9 cellular contexts compared by ENCODE assay signal in the genomic region with DNA sequence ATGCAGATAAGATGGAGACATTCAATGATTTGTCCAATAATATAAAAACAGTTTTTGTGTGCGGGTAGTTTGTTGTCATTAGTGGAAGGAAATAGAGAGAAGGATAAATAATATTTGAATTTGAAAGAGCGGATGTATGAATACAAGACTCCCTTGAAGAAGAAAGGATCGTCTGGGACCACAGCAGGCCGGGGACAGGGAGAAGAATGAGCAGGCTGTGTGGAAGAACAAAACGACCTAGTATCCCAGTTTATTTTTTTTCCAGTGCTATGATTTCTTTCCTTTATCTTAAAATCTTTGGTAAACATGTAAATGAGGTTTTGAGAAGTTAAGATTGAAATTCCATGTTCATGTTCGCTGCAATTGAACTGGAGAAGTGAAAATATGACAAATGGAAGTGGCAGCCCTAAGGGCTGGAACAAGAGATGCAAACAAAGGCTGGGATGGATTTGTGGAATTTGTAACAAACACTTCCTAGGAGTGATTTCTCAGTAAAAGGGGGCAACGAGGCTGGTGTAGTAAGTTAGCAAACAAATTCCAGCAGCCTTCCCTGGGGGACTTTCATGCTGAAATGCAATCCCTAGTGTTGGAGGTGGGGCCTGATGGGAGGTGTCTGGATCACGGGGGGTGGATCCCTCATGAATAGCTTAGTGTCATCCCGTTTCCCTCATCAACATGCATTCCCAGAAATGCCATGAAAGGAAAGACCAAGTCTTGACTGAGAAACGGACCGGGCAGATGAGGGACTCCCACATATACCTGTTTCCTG. TPM values are rescaled to one million over a fixed set of nuclear protein-coding genes. Genes with fewer than 3 reads are reported as not detected.
DNase-seq lines count a peak whose midpoint lies in the region; ATAC-seq and TF ChIP-seq lines count a peak whose summit lies in the region.
"Had no signal": no experiment of that assay in that cellular context is flagged by ENCODE, and none has a peak within 500 bp of the region (broad histone marks: within the 10 kb centered on the region; RNA-seq: fewer than 3 reads in every experiment).

No MANE protein-coding gene starts in this region.

- H3K9me2 ChIP-seq in GM23248 (ENCODE audit: insufficient read depth) = no peaks in the 10 kb centered on the region

- no peak for TF ChIP-seq CTCF in ovary (IDR thresholded peaks at IDR 0.05)

- H3K9me3 ChIP-seq in GM23248 (ENCODE audit: low read depth) (no peaks in the 10 kb centered on the region), adipocyte (ENCODE audit: control insufficient read depth, low read length) (no peaks in the 10 kb centered on the region), ovary (no peaks in the 10 kb centered on the region)
- H3K9me3 ChIP-seq: neutrophil had no signal

- peaks cover 4% of the 10 kb centered on the region; the same call in 1 of the 2 replicates for H3K79me2 ChIP-seq in GM23248 (ENCODE audit: insufficient read depth)

- H3K36me3 ChIP-seq in GM23248 (ENCODE audit: low read depth) = no peaks in the 10 kb centered on the region
- H3K36me3 ChIP-seq in adipocyte (ENCODE audit: control insufficient read depth, insufficient read depth, low read length, severe bottlenecking) = no peaks in the 10 kb centered on the region
- no peaks in the 10 kb centered on the region for H3K36me3 ChIP-seq in ovary
- H3K36me3 ChIP-seq: neutrophil had no signal

- in situ Hi-C loops in GM23248 (cut with MboI) = loop anchor here (25.0 kb wide), 1 partner anchor 787 kb away; no protein-coding TSS in a partner anchor

- WGBS in GM23248 (ENCODE audit: low coverage in 1 of 2, low lambda C conversion rate in 2 of 2, missing lambda C conversion rate in 2 of 2), 2 experiments = 1 to 3% methylated on average over 11 of the region's 11 CpGs
- 2 to 6% (median 3%) methylated on average over 11 of the region's 11 CpGs for WGBS in ovary, 3 donors

- ATAC-seq in GM18517 (IDR thresholded peaks at IDR 0.05; ENCODE audit: unreplicated experiment) = no peak

- H3F3A ChIP-seq in GM23248 (ENCODE audit: insufficient read depth) = peaks cover 28% of the 10 kb centered on the region

- H3K27ac ChIP-seq in GM23248 (peak overlapping the region; percentile 95), ovary (peak overlapping the region; percentile 75 to 90)
- H3K27ac ChIP-seq: neutrophil had no signal

- peak; percentile 81 for TF ChIP-seq POLR2A in ovary (IDR thresholded peaks at IDR 0.05)

- no peak for TF ChIP-seq EP300 in ovary (IDR thresholded peaks at IDR 0.05)

- intact Hi-C loops in cardiac septum (cut with DNase I) = loop anchor here (1.0 to 10.0 kb wide), 4 partner anchors 11 to 1035 kb away; no protein-coding TSS in a partner anchor
- intact Hi-C loops in ovary (cut with DNase I) = no loop called here

- DNase-seq in GM23248 (peak; percentile 92), adipocyte (ENCODE audit: low read depth) (peak; percentile 87), cardiac septum (ENCODE audit: low spot score) (peak; percentile 80), ovary (peak; percentile 80 to 93 (median 87)), NCI-H2171 treated with DMSO at 0.1 percent for 48 hours (lab: John Stamatoyannopoulos, UW) (no peak), cortex of kidney (lab: John Stamatoyannopoulos, UW) (no peak)
- no peak for DNase-seq in stimulated activated CD4-positive, alpha-beta T cell treated with anti-CD3 and anti-CD28 coated beads, Interleukin-12 subunit alpha, Interleukin-12 subunit beta, amount 100 ng/mL, for 4 hours

- peaks cover 23% of the 10 kb centered on the region for H3K4me1 ChIP-seq in GM23248 (ENCODE audit: insufficient read depth)
- peaks cover 33% of the 10 kb centered on the region for H3K4me1 ChIP-seq in adipocyte (ENCODE audit: control insufficient read depth, insufficient read depth, low read length)
- no peaks in the 10 kb centered on the region for H3K4me1 ChIP-seq in ovary (ENCODE audit: insufficient read depth)

- peak overlapping the region; percentile 83 for H3K4me3 ChIP-seq in GM23248
- peak overlapping the region; percentile 91 for H3K4me3 ChIP-seq in adipocyte (ENCODE audit: low read length)
- H3K4me3 ChIP-seq in ovary = peak overlapping the region; percentile 57

- peak overlapping the region; percentile 97 for H3K4me2 ChIP-seq in GM23248 (ENCODE audit: unreplicated experiment)

- H2AFZ ChIP-seq in GM23248 = peak overlapping the region; percentile 97

- no peaks in the 10 kb centered on the region for H3K27me3 ChIP-seq in GM23248 (replicated peaks; ENCODE audit: insufficient read depth)
- H3K27me3 ChIP-seq in adipocyte (replicated peaks; ENCODE audit: control insufficient read depth, insufficient read depth, low read length) = no peaks in the 10 kb centered on the region
- H3K27me3 ChIP-seq in ovary = no peaks in the 10 kb centered on the region
- H3K27me3 ChIP-seq: neutrophil had no signal

- no peaks in the 10 kb centered on the region for H4K20me1 ChIP-seq in GM23248 (ENCODE audit: insufficient read depth)

- peak overlapping the region; percentile 86 for H3K9ac ChIP-seq in GM23248
- H3K9ac ChIP-seq in adipocyte (ENCODE audit: low read length) = peak overlapping the region; percentile 94

RNA-seq across cellular contexts. Expression of a gene that starts 10.2 kb away (rescaled TPM):
- 36.4 and 45.5 TPM in 2 replicates for total RNA-seq in GM23248 (2014; rRNA removed; shearing (Covaris generic))
- polyA plus RNA-seq in GM23248 (2016; fragmentation: Nextera tagmentation; extraction: Ambion mirVana) (88.1 and 88.9 TPM in 2 replicates), ovary (100 to 1,000 TPM; 121 to 184 TPM)
- total RNA-seq in cardiac septum (31.1 TPM), ovary (100 to 1,000 TPM in 2 of 7 donors, 10 to 100 TPM in 5; 73.1 to 124 (median 87.2) TPM)

Comparison
In these comparisons a context has a peak if more than half of its experiments do, and no peak if none do; other contexts are left out.
1. DNase-seq: peak in GM23248 (single experiment), adipocyte (single experiment), cardiac septum (single experiment) and ovary (5 of 5); none in NCI-H2171 treated with DMSO at 0.1 percent for 48 hours (single experiment), cortex of kidney (single experiment) and stimulated activated CD4-positive, alpha-beta T cell treated with anti-CD3 and anti-CD28 coated beads, Interleukin-12 subunit alpha, Interleukin-12 subunit beta, amount 100 ng/mL, for 4 hours (single experiment).
2. Peak in every context shown above with its lines, with median percentiles within 50 percentile points of each other: H3K4me3 ChIP-seq.